In the genomic region with DNA sequence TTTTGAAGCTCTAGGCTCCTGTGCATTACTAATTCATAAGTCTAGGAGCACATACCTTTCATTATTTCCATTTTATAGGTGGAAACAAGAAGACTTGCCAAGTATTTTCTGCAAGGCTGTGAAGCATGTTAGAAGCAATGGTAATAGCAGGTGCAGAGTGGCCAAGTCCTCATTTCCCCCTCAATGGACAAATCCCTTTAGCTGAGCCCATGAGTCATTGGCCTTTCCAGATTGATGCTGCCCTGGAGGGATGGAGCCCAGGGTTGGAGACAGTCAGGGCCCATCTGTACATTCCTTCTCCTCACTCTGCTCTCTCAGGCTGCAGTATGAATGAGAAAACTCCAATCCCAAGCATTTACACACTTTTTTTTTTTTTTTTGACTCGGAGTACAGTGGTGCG, we compare ENCODE assay signal across 23 cellular contexts.
"Had no signal": no experiment of that assay in that cellular context is flagged by ENCODE, and none has a peak within 500 bp of the region (broad histone marks: within the 10 kb centered on the region; RNA-seq: fewer than 3 reads in every experiment).

No MANE protein-coding gene starts in this region.

- H3K9me3 Mint-ChIP-seq: activated CD4-positive, alpha-beta memory T cell treated with anti-CD3 and anti-CD28 coated beads, Interleukin-2, amount 10 ng/mL, durations not matched to agents 7 days and 5 days; activated CD4-positive, alpha-beta T cell treated with anti-CD3 and anti-CD28 coated beads, Interleukin-2, amount 10 ng/mL, durations not matched to agents 24 days and 14 days; memory B cell; stimulated activated memory B cell treated with anti-CD40 and anti-IgM and Interleukin-4, amounts not matched to agents 10 μg/mL and 1 μg/mL and 100 μg/mL, for 72 hours; T-helper 1 cell treated with Interleukin-12 subunit alpha and Interleukin-12 subunit beta and Interleukin-4 antibody, amounts not matched to agents 30 μg/mL and 1 μg/mL, for 36 hours had no signal

- DNase-seq: activated CD4-positive, alpha-beta memory T cell treated with anti-CD3 and anti-CD28 coated beads, Interleukin-2, amount 10 ng/mL, durations not matched to agents 7 days and 5 days; activated CD4-positive, alpha-beta T cell treated with anti-CD3 and anti-CD28 coated beads, Interleukin-2, amount 10 ng/mL, durations not matched to agents 24 days and 14 days; activated CD8-positive, alpha-beta memory T cell treated with anti-CD3 and anti-CD28 coated beads, Interleukin-2, amount 10 ng/mL, durations not matched to agents 7 days and 5 days; activated gamma-delta T cell; activated naive CD4-positive, alpha-beta T cell treated with anti-CD3 and anti-CD28 coated beads, Interleukin-2, amount 50 U/mL, for 16 hours; activated T-cell treated with anti-CD3 and anti-CD28 coated beads for 4 hours; anterior cingulate cortex; brain microvascular endothelial cell; effector memory CD4-positive, alpha-beta T cell; foreskin melanocyte; hypothalamus; left colon; nucleus accumbens; stimulated activated CD4-positive, alpha-beta T cell treated with anti-CD3 and anti-CD28 coated beads, Interleukin-15, amount 100 ng/mL, for 24 hours; stomach; transverse colon had no signal

- H3K4me3 ChIP-seq: smooth muscle cell, stomach, transverse colon had no signal

- ATAC-seq: activated CD4-positive, CD25-positive, alpha-beta regulatory T cell treated with anti-CD3 and anti-CD28 coated beads, Interleukin-2, amount 50 U/mL, for 24 hours; activated CD8-positive, alpha-beta memory T cell treated with anti-CD3 and anti-CD28 coated beads, Interleukin-2, amount 10 ng/mL, durations not matched to agents 7 days and 5 days; left colon; sciatic nerve; stimulated activated memory B cell treated with anti-CD40 and anti-IgM and Interleukin-4, amounts not matched to agents 10 μg/mL and 1 μg/mL and 100 μg/mL, for 72 hours had no signal

- H3K27ac Mint-ChIP-seq: activated CD4-positive, alpha-beta memory T cell treated with anti-CD3 and anti-CD28 coated beads, Interleukin-2, amount 10 ng/mL, durations not matched to agents 7 days and 5 days; activated CD4-positive, alpha-beta T cell treated with anti-CD3 and anti-CD28 coated beads, Interleukin-2, amount 10 ng/mL, durations not matched to agents 24 days and 14 days; activated CD8-positive, alpha-beta memory T cell treated with anti-CD3 and anti-CD28 coated beads, Interleukin-2, amount 10 ng/mL, durations not matched to agents 7 days and 5 days; memory B cell; stimulated activated memory B cell treated with anti-CD40 and anti-IgM and Interleukin-4, amounts not matched to agents 10 μg/mL and 1 μg/mL and 100 μg/mL, for 72 hours; T-helper 1 cell treated with Interleukin-12 subunit alpha and Interleukin-12 subunit beta and Interleukin-4 antibody, amounts not matched to agents 30 μg/mL and 1 μg/mL, for 36 hours had no signal

- H3K27me3 Mint-ChIP-seq: activated CD4-positive, alpha-beta memory T cell treated with anti-CD3 and anti-CD28 coated beads, Interleukin-2, amount 10 ng/mL, durations not matched to agents 7 days and 5 days; activated CD4-positive, alpha-beta T cell treated with anti-CD3 and anti-CD28 coated beads, Interleukin-2, amount 10 ng/mL, durations not matched to agents 24 days and 14 days; activated CD8-positive, alpha-beta memory T cell treated with anti-CD3 and anti-CD28 coated beads, Interleukin-2, amount 10 ng/mL, durations not matched to agents 7 days and 5 days; memory B cell had no signal

- H3K9me3 ChIP-seq: stomach, transverse colon had no signal

- H3K27ac ChIP-seq: brain microvascular endothelial cell, parathyroid adenoma, stomach, transverse colon had no signal

- H3K36me3 ChIP-seq: brain microvascular endothelial cell, transverse colon had no signal

- H3K4me3 Mint-ChIP-seq: activated CD4-positive, alpha-beta memory T cell treated with anti-CD3 and anti-CD28 coated beads, Interleukin-2, amount 10 ng/mL, durations not matched to agents 7 days and 5 days; activated CD4-positive, alpha-beta T cell treated with anti-CD3 and anti-CD28 coated beads, Interleukin-2, amount 10 ng/mL, durations not matched to agents 24 days and 14 days; activated CD8-positive, alpha-beta memory T cell treated with anti-CD3 and anti-CD28 coated beads, Interleukin-2, amount 10 ng/mL, durations not matched to agents 7 days and 5 days; memory B cell; stimulated activated memory B cell treated with anti-CD40 and anti-IgM and Interleukin-4, amounts not matched to agents 10 μg/mL and 1 μg/mL and 100 μg/mL, for 72 hours; T-helper 1 cell treated with Interleukin-12 subunit alpha and Interleukin-12 subunit beta and Interleukin-4 antibody, amounts not matched to agents 30 μg/mL and 1 μg/mL, for 36 hours had no signal

- H3K36me3 Mint-ChIP-seq: memory B cell; stimulated activated memory B cell treated with anti-CD40 and anti-IgM and Interleukin-4, amounts not matched to agents 10 μg/mL and 1 μg/mL and 100 μg/mL, for 72 hours had no signal

- H3K27me3 ChIP-seq: brain microvascular endothelial cell, stomach, transverse colon had no signal
